9 cellular contexts compared by ENCODE assay signal in genomic region chrX:149871940-149872339, GRCh38.
A peak's percentile ranks its signal among the peaks of the same experiment; 100 is the strongest.
DNase-seq lines count a peak whose midpoint lies in the region; ATAC-seq, FAIRE-seq and TF ChIP-seq lines count a peak whose summit lies in the region.
"Had no signal": no experiment of that assay in that cellular context is flagged by ENCODE, and none has a peak within 500 bp of the region (broad histone marks: within the 10 kb centered on the region; RNA-seq: fewer than 3 reads in every experiment).

No MANE protein-coding gene starts in this region.

- no peak overlapping the region for H3K4me3 ChIP-seq in iPS DF 6.9 (ENCODE audit: low read length)
- H3K4me3 ChIP-seq: SJSA1 had no signal

- DNase-seq in ELF-1 (ENCODE audit: low read depth, low spot score): peak; percentile 69
- peak; percentile 32 for DNase-seq in activated CD8-positive, alpha-beta memory T cell treated with anti-CD3 and anti-CD28 coated beads, Interleukin-2, amount 50 U/mL, for 24 hours (ENCODE audit: extremely low read depth)
- peak; percentile 27 for DNase-seq in iPS DF 6.9 (ENCODE audit: low read depth, low spot score)
- peak; percentile 53 to 71 for DNase-seq in stimulated activated CD8-positive, alpha-beta memory T cell treated with anti-CD3 and anti-CD28 coated beads, Interleukin-2, amount 100 ng/mL, for 48 hours (ENCODE audit: low read depth in 2 of 2)
- DNase-seq in urothelium cell line (ENCODE audit: low spot score): no peak

- H3K27me3 ChIP-seq in iPS DF 6.9 (ENCODE audit: control insufficient read depth, insufficient read depth, low read length): no peaks in the 10 kb centered on the region
- H3K27me3 ChIP-seq: SJSA1 had no signal

- H3K36me3 ChIP-seq in iPS DF 6.9 (ENCODE audit: control insufficient read depth, insufficient read depth, low read length): no peaks in the 10 kb centered on the region
- H3K36me3 ChIP-seq: SJSA1 had no signal

- ATAC-seq in GM21619 (IDR thresholded peaks at IDR 0.05; ENCODE audit: unreplicated experiment) (peak; percentile 79), HG03025 (IDR thresholded peaks at IDR 0.05; ENCODE audit: low FRiP score, unreplicated experiment) (no peak)

- H3K27ac ChIP-seq in iPS DF 6.9 (ENCODE audit: low read length): no peak overlapping the region
- H3K27ac ChIP-seq: SJSA1 had no signal

- H3K4me1 ChIP-seq in iPS DF 6.9 (ENCODE audit: control insufficient read depth, insufficient read depth, low read length): no peaks in the 10 kb centered on the region

- WGBS in iPS DF 6.9 (ENCODE audit: insufficient coverage, insufficient read length): no CpG with 5 or more reads among the region's 3 CpGs

- no peak for FAIRE-seq in urothelium cell line (lab: Jason Lieb, UNC)

- peak; percentile 39 for TF ChIP-seq CTCF in LNCAP (IDR thresholded peaks at IDR 0.05)

- H3K9me3 ChIP-seq in iPS DF 6.9 (ENCODE audit: control insufficient read depth, insufficient read depth, low read length): no peaks in the 10 kb centered on the region
- H3K9me3 ChIP-seq: SJSA1 had no signal
